10 cellular contexts compared by ENCODE assay signal in genomic region chr6:156832166-156832743, GRCh38.
A peak's percentile ranks its signal among the peaks of the same experiment; 100 is the strongest.
DNase-seq lines count a peak whose midpoint lies in the region; ATAC-seq, FAIRE-seq and TF ChIP-seq lines count a peak whose summit lies in the region.
"Had no signal": no experiment of that assay in that cellular context is flagged by ENCODE, and none has a peak within 500 bp of the region (broad histone marks: within the 10 kb centered on the region; RNA-seq: fewer than 3 reads in every experiment).

No MANE protein-coding gene starts in this region.

- no peaks in the 10 kb centered on the region for H3K9me3 Mint-ChIP-seq in stimulated activated memory B cell treated with anti-CD40 and anti-IgM and Interleukin-4, amounts not matched to agents 10 μg/mL and 1 μg/mL and 100 μg/mL, for 72 hours

- no peak overlapping the region for H3K4me3 Mint-ChIP-seq in stimulated activated memory B cell treated with anti-CD40 and anti-IgM and Interleukin-4, amounts not matched to agents 10 μg/mL and 1 μg/mL and 100 μg/mL, for 72 hours

- no peak for ATAC-seq in stimulated activated memory B cell treated with anti-CD40 and anti-IgM and Interleukin-4, amounts not matched to agents 10 μg/mL and 1 μg/mL and 100 μg/mL, for 72 hours

- no peaks in the 10 kb centered on the region for H3K27me3 Mint-ChIP-seq in stimulated activated memory B cell treated with anti-CD40 and anti-IgM and Interleukin-4, amounts not matched to agents 10 μg/mL and 1 μg/mL and 100 μg/mL, for 72 hours

- peak; percentile 25 for DNase-seq in HTR-8/SVneo (ENCODE audit: insufficient read length, low spot score)
- peak; percentile 80 for DNase-seq in SHP77 treated with DMSO at 0.1 percent for 48 hours (lab: John Stamatoyannopoulos, UW)
- peak; percentile 51 for DNase-seq in globus pallidus (ENCODE audit: low spot score)
- no peak for DNase-seq in GM10266 (ENCODE audit: extremely low spot score)
- DNase-seq in effector CD8-positive, alpha-beta T cell (lab: John Stamatoyannopoulos, UW): no peak
- DNase-seq in ecto neural progenitor cell (ENCODE audit: low spot score): no peak
- no peak for DNase-seq in retina
- DNase-seq: activated CD8-positive, alpha-beta memory T cell treated with anti-CD3 and anti-CD28 coated beads, Interleukin-2, amount 50 U/mL, for 48 hours had no signal

- no peak for FAIRE-seq in HTR-8/SVneo (lab: Jason Lieb, UNC)
- FAIRE-seq: keratinocyte had no signal

- H3K36me3 Mint-ChIP-seq in stimulated activated memory B cell treated with anti-CD40 and anti-IgM and Interleukin-4, amounts not matched to agents 10 μg/mL and 1 μg/mL and 100 μg/mL, for 72 hours: peaks cover 37% of the 10 kb centered on the region

- H3K4me1 Mint-ChIP-seq in stimulated activated memory B cell treated with anti-CD40 and anti-IgM and Interleukin-4, amounts not matched to agents 10 μg/mL and 1 μg/mL and 100 μg/mL, for 72 hours: peaks cover 51% of the 10 kb centered on the region

- peak overlapping the region; percentile 38 for H3K27ac Mint-ChIP-seq in stimulated activated memory B cell treated with anti-CD40 and anti-IgM and Interleukin-4, amounts not matched to agents 10 μg/mL and 1 μg/mL and 100 μg/mL, for 72 hours

- no peak for TF ChIP-seq CTCF in GM10266 (IDR thresholded peaks at IDR 0.05; ENCODE audit: control insufficient read depth, insufficient read depth, low read depth, missing control alignments)

Comparison
In these comparisons a context has a peak if more than half of its experiments do, and no peak if none do; other contexts are left out.
1. DNase-seq: peak in HTR-8/SVneo (single experiment), SHP77 treated with DMSO at 0.1 percent for 48 hours (single experiment) and globus pallidus (single experiment); none in GM10266 (single experiment), effector CD8-positive, alpha-beta T cell (single experiment), ecto neural progenitor cell (single experiment) and retina (single experiment).